8 cellular contexts compared by ENCODE assay signal in the genomic region with DNA sequence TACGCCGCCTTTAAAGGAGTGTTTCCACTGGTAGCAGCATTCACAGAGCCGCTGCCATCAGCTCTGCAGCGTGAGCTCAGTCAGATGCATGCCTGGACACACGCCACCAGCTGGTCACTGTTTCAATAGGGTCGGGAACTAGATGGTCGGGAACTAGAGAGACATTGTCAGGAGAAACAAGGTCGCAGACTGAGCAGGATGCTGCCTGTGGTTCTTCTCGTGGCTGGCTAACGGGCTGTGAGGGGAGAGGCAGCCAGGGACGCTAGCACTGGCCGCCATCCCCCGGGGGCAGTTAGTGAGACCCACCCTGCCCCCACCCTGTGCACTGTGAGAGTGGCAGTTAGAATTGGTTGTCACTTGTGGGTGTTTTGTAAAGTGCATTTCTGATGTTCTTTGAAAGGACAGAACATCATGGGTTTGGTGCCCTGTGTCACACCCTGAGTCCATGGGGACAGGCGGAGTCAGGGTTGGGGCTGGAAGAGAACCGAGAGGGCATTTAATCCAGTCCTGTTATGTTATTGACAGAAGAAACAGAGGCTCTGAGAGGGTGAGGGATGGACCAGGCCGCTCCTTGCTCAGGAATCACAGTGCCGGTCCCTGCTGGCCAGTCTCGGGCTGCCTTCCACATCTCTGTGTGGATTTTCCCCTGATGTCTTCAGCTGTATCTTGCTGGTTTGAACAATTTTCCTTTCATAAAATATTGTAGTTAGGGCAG.
DNase-seq lines count a peak whose midpoint lies in the region; ATAC-seq and TF ChIP-seq lines count a peak whose summit lies in the region.

No MANE protein-coding gene starts in this region.

- no peaks in the 10 kb centered on the region for H3K9me3 ChIP-seq in iPS DF 6.9 (ENCODE audit: control insufficient read depth, insufficient read depth, low read length)

- H3K27me3 ChIP-seq in iPS DF 6.9 (ENCODE audit: control insufficient read depth, insufficient read depth, low read length): no peaks in the 10 kb centered on the region

- peaks cover 6% of the 10 kb centered on the region; the same call in 1 of the 2 replicates for H3K4me1 ChIP-seq in iPS DF 6.9 (ENCODE audit: control insufficient read depth, insufficient read depth, low read length)

- TF ChIP-seq CTCF in 22Rv1 (IDR thresholded peaks at IDR 0.05) (peak; percentile 33), astrocyte of the spinal cord (IDR thresholded peaks at IDR 0.05; ENCODE audit: low read depth, low read length) (peak; percentile 46)

- ATAC-seq in HG03280 (IDR thresholded peaks at IDR 0.05; ENCODE audit: unreplicated experiment) (no peak), GM21723 (IDR thresholded peaks at IDR 0.05; ENCODE audit: unreplicated experiment) (no peak)

- peak; percentile 21 for DNase-seq in HuH-7.5 (ENCODE audit: low spot score)
- peak; percentile 32 for DNase-seq in astrocyte of the spinal cord (ENCODE audit: low read depth, low spot score)
- DNase-seq in iPS DF 6.9 (ENCODE audit: low read depth, low spot score): peak; percentile 45
- DNase-seq in substantia nigra (lab: John Stamatoyannopoulos, UW): peak in 46 of 49 donors; percentile 25 to 90 (median 72)
- DNase-seq in CD1c-positive myeloid dendritic cell (ENCODE audit: extremely low spot score): no peak

- no peak overlapping the region for H3K27ac ChIP-seq in 22Rv1
- no peak overlapping the region for H3K27ac ChIP-seq in iPS DF 6.9 (ENCODE audit: low read length)
- peak overlapping the region; percentile 84 for H3K27ac ChIP-seq in substantia nigra (ENCODE audit: low read depth, low read length, poor library complexity, severe bottlenecking)

- H3K36me3 ChIP-seq in iPS DF 6.9 (ENCODE audit: control insufficient read depth, insufficient read depth, low read length): no peaks in the 10 kb centered on the region

- in situ Hi-C loops in astrocyte of the spinal cord (cut with HindIII; ENCODE audit: low sequenced_read_pairs): no loop called here

- H3K4me3 ChIP-seq in astrocyte of the spinal cord (ENCODE audit: low read depth, low read length): no peak overlapping the region
- H3K4me3 ChIP-seq in iPS DF 6.9 (ENCODE audit: low read length): no peak overlapping the region

- WGBS in iPS DF 6.9 (ENCODE audit: insufficient coverage, insufficient read length): no CpG with 5 or more reads among the region's 18 CpGs
